ENCODE assay signal across 1 cellular context in the genomic region with DNA sequence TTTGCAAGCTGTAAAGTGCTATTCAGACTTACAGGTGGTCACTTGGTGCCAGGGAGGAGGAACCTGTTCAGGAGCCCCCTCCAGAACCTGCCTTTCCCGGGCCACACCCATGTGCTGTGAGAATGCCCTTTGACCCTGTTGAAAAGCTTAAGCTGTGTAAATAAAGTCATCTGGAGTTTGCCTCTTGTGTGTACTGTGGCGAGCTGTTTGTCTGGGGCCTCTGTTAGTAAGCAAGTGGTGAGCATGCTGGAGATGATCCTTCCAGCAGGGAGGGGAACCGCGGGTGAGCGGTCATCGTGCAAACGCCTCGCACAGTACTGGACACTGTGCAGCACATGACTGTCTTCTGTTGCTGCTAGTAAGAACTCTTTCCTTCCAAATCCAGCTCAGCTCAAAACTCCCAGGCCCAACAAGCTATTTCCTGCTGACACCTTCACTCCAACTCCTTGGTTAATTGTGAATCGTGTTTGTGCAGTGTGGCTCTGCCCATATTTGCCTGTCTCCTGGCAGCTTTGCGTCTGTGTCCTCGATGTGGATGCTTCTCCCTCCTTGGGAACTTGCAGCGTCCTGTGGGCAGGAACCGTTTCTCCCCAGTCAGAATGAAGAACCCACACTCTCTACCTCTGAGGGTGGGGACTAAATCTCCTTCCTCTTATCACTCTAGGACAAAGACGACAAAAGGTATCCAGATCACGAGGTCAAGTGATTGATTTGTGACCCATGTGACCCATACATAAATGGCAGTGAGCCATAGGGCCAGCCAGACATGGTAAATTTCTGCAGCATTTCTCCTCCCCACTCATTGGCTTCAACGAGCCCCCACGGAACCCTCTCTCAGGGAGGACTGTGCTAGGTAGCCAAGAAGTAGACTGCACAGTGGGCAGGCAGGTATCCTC.
TF ChIP-seq lines count a peak whose summit lies in the region.

No MANE protein-coding gene starts in this region.

TF ChIP-seq in GM23338, 12 proteins besides CTCF, POLR2A, EP300 and RAD21 (continued from another document):
- TF ChIP-seq, protein P1, sequence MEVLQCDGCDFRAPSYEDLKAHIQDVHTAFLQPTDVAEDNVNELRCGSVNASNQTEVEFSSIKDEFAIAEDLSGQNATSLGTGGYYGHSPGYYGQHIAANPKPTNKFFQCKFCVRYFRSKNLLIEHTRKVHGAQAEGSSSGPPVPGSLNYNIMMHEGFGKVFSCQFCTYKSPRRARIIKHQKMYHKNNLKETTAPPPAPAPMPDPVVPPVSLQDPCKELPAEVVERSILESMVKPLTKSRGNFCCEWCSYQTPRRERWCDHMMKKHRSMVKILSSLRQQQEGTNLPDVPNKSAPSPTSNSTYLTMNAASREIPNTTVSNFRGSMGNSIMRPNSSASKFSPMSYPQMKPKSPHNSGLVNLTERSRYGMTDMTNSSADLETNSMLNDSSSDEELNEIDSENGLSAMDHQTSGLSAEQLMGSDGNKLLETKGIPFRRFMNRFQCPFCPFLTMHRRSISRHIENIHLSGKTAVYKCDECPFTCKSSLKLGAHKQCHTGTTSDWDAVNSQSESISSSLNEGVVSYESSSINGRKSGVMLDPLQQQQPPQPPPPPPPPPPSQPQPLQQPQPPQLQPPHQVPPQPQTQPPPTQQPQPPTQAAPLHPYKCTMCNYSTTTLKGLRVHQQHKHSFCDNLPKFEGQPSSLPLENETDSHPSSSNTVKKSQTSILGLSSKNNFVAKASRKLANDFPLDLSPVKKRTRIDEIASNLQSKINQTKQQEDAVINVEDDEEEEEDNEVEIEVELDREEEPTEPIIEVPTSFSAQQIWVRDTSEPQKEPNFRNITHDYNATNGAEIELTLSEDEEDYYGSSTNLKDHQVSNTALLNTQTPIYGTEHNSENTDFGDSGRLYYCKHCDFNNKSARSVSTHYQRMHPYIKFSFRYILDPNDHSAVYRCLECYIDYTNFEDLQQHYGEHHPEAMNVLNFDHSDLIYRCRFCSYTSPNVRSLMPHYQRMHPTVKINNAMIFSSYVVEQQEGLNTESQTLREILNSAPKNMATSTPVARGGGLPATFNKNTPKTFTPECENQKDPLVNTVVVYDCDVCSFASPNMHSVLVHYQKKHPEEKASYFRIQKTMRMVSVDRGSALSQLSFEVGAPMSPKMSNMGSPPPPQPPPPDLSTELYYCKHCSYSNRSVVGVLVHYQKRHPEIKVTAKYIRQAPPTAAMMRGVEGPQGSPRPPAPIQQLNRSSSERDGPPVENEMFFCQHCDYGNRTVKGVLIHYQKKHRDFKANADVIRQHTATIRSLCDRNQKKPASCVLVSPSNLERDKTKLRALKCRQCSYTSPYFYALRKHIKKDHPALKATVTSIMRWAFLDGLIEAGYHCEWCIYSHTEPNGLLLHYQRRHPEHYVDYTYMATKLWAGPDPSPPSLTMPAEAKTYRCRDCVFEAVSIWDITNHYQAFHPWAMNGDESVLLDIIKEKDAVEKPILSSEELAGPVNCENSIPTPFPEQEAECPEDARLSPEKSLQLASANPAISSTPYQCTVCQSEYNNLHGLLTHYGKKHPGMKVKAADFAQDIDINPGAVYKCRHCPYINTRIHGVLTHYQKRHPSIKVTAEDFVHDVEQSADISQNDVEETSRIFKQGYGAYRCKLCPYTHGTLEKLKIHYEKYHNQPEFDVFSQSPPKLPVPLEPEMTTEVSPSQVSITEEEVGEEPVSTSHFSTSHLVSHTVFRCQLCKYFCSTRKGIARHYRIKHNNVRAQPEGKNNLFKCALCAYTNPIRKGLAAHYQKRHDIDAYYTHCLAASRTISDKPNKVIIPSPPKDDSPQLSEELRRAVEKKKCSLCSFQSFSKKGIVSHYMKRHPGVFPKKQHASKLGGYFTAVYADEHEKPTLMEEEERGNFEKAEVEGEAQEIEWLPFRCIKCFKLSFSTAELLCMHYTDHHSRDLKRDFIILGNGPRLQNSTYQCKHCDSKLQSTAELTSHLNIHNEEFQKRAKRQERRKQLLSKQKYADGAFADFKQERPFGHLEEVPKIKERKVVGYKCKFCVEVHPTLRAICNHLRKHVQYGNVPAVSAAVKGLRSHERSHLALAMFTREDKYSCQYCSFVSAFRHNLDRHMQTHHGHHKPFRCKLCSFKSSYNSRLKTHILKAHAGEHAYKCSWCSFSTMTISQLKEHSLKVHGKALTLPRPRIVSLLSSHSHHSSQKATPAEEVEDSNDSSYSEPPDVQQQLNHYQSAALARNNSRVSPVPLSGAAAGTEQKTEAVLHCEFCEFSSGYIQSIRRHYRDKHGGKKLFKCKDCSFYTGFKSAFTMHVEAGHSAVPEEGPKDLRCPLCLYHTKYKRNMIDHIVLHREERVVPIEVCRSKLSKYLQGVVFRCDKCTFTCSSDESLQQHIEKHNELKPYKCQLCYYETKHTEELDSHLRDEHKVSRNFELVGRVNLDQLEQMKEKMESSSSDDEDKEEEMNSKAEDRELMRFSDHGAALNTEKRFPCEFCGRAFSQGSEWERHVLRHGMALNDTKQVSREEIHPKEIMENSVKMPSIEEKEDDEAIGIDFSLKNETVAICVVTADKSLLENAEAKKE (CRISPR knock-in tag; IDR thresholded peaks at IDR 0.05): no peak
